12 cellular contexts compared by ENCODE assay signal in genomic region chr17:49469831-49470568, GRCh38. TPM values are rescaled to one million over a fixed set of nuclear protein-coding genes. Genes with fewer than 3 reads are reported as not detected.
DNase-seq lines count a peak whose midpoint lies in the region; ATAC-seq and TF ChIP-seq lines count a peak whose summit lies in the region.
"Had no signal": no experiment of that assay in that cellular context is flagged by ENCODE, and none has a peak within 500 bp of the region (broad histone marks: within the 10 kb centered on the region; RNA-seq: fewer than 3 reads in every experiment).

No MANE protein-coding gene starts in this region.

- peaks cover 2% of the 10 kb centered on the region for H3K9me3 Mint-ChIP-seq in neural progenitor cell

- TF ChIP-seq CTCF in right atrium auricular region (IDR thresholded peaks at IDR 0.05), result no peak
- no peak for TF ChIP-seq CTCF in neural progenitor cell (IDR thresholded peaks at IDR 0.05)

- H3K27ac ChIP-seq in right atrium auricular region (peak overlapping the region in 1 of 2 donors; percentile 29), neural progenitor cell (no peak overlapping the region)

- no peaks in the 10 kb centered on the region for H3K79me2 ChIP-seq in neural progenitor cell (ENCODE audit: low read depth)

- peak overlapping the region; percentile 75 for H3K4me3 Mint-ChIP-seq in neural progenitor cell
- H3K4me3 Mint-ChIP-seq: activated naive CD8-positive, alpha-beta T cell treated with anti-CD3 and anti-CD28 coated beads, Interleukin-2, amount 10 ng/mL, durations not matched to agents 7 days and 5 days had no signal

- peak; percentile 53 for DNase-seq in SK-N-DZ (ENCODE audit: low spot score)
- DNase-seq in right atrium auricular region (ENCODE audit: low spot score), result no peak
- peak; percentile 85 for DNase-seq in neural progenitor cell (ENCODE audit: low spot score)
- no peak for DNase-seq in NK-92 treated with Interleukin-12 subunit alpha and Interleukin-12 subunit beta, amount 100 ng/mL, for 24 hours (lab: John Stamatoyannopoulos, UW)
- no peak for DNase-seq in NCI-H2196 (lab: John Stamatoyannopoulos, UW; ENCODE audit: unreplicated experiment)
- DNase-seq: activated CD4-positive, alpha-beta T cell treated with anti-CD3 and anti-CD28 coated beads, Interleukin-2, amount 50 U/mL, for 1 hour; activated naive CD8-positive, alpha-beta T cell treated with anti-CD3 and anti-CD28 coated beads, Interleukin-2, amount 10 ng/mL, durations not matched to agents 7 days and 5 days; kidney; MV-4-11 had no signal

- H3K9ac ChIP-seq in ES-I3 (ENCODE audit: low read depth, low read length) (peak overlapping the region; percentile 71; the same call in 1 of the 2 replicates), neural progenitor cell (no peak overlapping the region)

- H3K4me1 ChIP-seq in ES-I3 (ENCODE audit: insufficient read depth, low read length), result peaks cover 23% of the 10 kb centered on the region
- peaks cover 0 to 27% of the 10 kb centered on the region in 2 donors for H3K4me1 ChIP-seq in right atrium auricular region
- H3K4me1 ChIP-seq in neural progenitor cell, result peaks cover 35% of the 10 kb centered on the region

- ATAC-seq in activated CD4-positive, CD25-positive, alpha-beta regulatory T cell treated with anti-CD3 and anti-CD28 coated beads, Interleukin-2, amount 50 U/mL, for 24 hours, result no peak
- ATAC-seq in GM19452 (IDR thresholded peaks at IDR 0.05; ENCODE audit: unreplicated experiment), result no peak

- no peaks in the 10 kb centered on the region for H3K36me3 Mint-ChIP-seq in neural progenitor cell
- H3K36me3 Mint-ChIP-seq: activated naive CD8-positive, alpha-beta T cell treated with anti-CD3 and anti-CD28 coated beads, Interleukin-2, amount 10 ng/mL, durations not matched to agents 7 days and 5 days had no signal

- H3K27me3 ChIP-seq in right atrium auricular region (no peaks in the 10 kb centered on the region), neural progenitor cell (peaks cover 55% of the 10 kb centered on the region)

- peak overlapping the region; percentile 92 for H3K4me2 ChIP-seq in neural progenitor cell

- H3K27me3 Mint-ChIP-seq in neural progenitor cell (ENCODE audit: insufficient read depth, low read depth), result peaks cover 62% of the 10 kb centered on the region

- H3F3A ChIP-seq in neural progenitor cell (ENCODE audit: low read depth), result peaks cover 21% of the 10 kb centered on the region

- H3K27ac Mint-ChIP-seq in neural progenitor cell, result no peak overlapping the region
- H3K27ac Mint-ChIP-seq: activated naive CD8-positive, alpha-beta T cell treated with anti-CD3 and anti-CD28 coated beads, Interleukin-2, amount 10 ng/mL, durations not matched to agents 7 days and 5 days had no signal

- H2AFZ ChIP-seq in neural progenitor cell (replicated peaks), result peak overlapping the region; percentile 89

- H3K4me3 ChIP-seq in right atrium auricular region (peak overlapping the region; percentile 6 to 36), neural progenitor cell (peak overlapping the region; percentile 56)

- H3K36me3 ChIP-seq in ES-I3 (ENCODE audit: insufficient read depth, low read length) (no peaks in the 10 kb centered on the region), right atrium auricular region (no peaks in the 10 kb centered on the region), neural progenitor cell (no peaks in the 10 kb centered on the region)

- H4K20me1 ChIP-seq in neural progenitor cell (ENCODE audit: low read depth), result no peaks in the 10 kb centered on the region

- H3K9me3 ChIP-seq in ES-I3 (ENCODE audit: control insufficient read depth, insufficient read depth, low read length) (no peaks in the 10 kb centered on the region), right atrium auricular region (no peaks in the 10 kb centered on the region), neural progenitor cell (ENCODE audit: low read depth) (no peaks in the 10 kb centered on the region)

- peaks cover 32% of the 10 kb centered on the region for H3K4me1 Mint-ChIP-seq in neural progenitor cell
- H3K4me1 Mint-ChIP-seq: activated naive CD8-positive, alpha-beta T cell treated with anti-CD3 and anti-CD28 coated beads, Interleukin-2, amount 10 ng/mL, durations not matched to agents 7 days and 5 days had no signal

RNA-seq across cellular contexts. Expression of gene NGFR, which starts 25.1 kb away (rescaled TPM):
- 1.9 and 2.2 TPM in 2 replicates for polyA plus RNA-seq in SK-N-DZ (2014; cell fraction: cytosol; rRNA removed)
- polyA plus RNA-seq in SK-N-DZ (2014; cell fraction: nucleus; rRNA removed), result 1.4 TPM in 2 replicates
- 10 to 100 TPM; 13.9 to 16.7 TPM for total RNA-seq in right atrium auricular region
- 6.6 and 18.4 TPM in 2 replicates for total RNA-seq in neural progenitor cell (ENCODE audit: low replicate concordance)

RNA-seq across cellular contexts. Expression of gene PHB1, which starts 55.3 kb away (rescaled TPM):
- polyA plus RNA-seq in SK-N-DZ (2014; cell fraction: cytosol; rRNA removed), result 244 and 301 TPM in 2 replicates
- 137 and 172 TPM in 2 replicates for polyA plus RNA-seq in SK-N-DZ (2014; cell fraction: nucleus; rRNA removed)
- total RNA-seq in right atrium auricular region (100 to 1,000 TPM; 108 to 123 TPM), neural progenitor cell (ENCODE audit: low replicate concordance) (126 and 168 TPM in 2 replicates)

Comparison
In these comparisons a context has a peak if more than half of its experiments do, and no peak if none do; other contexts are left out.
1. DNase-seq: peak in SK-N-DZ (single experiment) and neural progenitor cell (single experiment); none in right atrium auricular region (single experiment), NK-92 treated with Interleukin-12 subunit alpha and Interleukin-12 subunit beta, amount 100 ng/mL, for 24 hours (single experiment) and NCI-H2196 (single experiment).